Comparison of ENCODE assay signal across 17 cellular contexts in genomic region chrX:1106478-1107210, GRCh38.
"Had no signal": no experiment of that assay in that cellular context is flagged by ENCODE, and none has a peak within 500 bp of the region (broad histone marks: within the 10 kb centered on the region; RNA-seq: fewer than 3 reads in every experiment).

No MANE protein-coding gene starts in this region.

- H3K36me3 Mint-ChIP-seq: memory B cell; natural killer cell; stimulated activated effector memory CD8-positive, alpha-beta T cell treated with anti-CD3 and anti-CD28 coated beads, Interleukin-12 subunit alpha, Interleukin-12 subunit beta, amount 100 ng/mL, for 72 hours had no signal

- H3K27ac Mint-ChIP-seq: activated naive CD4-positive, alpha-beta T cell treated with anti-CD3 and anti-CD28 coated beads, Interleukin-2, amount 50 U/mL, for 72 hours; activated T-cell treated with anti-CD3 and anti-CD28 coated beads, Interleukin-2, amount 50 U/mL, for 72 hours; memory B cell; natural killer cell; stimulated activated effector memory CD8-positive, alpha-beta T cell treated with anti-CD3 and anti-CD28 coated beads, Interleukin-12 subunit alpha, Interleukin-12 subunit beta, amount 100 ng/mL, for 72 hours had no signal

- H3K4me1 ChIP-seq: adrenal gland, esophagus squamous epithelium, sigmoid colon, upper lobe of left lung had no signal

- ATAC-seq: activated naive CD4-positive, alpha-beta T cell treated with anti-CD3 and anti-CD28 coated beads, Interleukin-2, amount 50 U/mL, for 72 hours; activated T-cell treated with anti-CD3 and anti-CD28 coated beads, Interleukin-2, amount 50 U/mL, for 72 hours; natural killer cell; stimulated activated effector memory CD8-positive, alpha-beta T cell treated with anti-CD3 and anti-CD28 coated beads, Interleukin-12 subunit alpha, Interleukin-12 subunit beta, amount 100 ng/mL, for 72 hours had no signal

- H3K36me3 ChIP-seq: adrenal gland, esophagus squamous epithelium, sigmoid colon, thoracic aorta, upper lobe of left lung had no signal

- DNase-seq: activated CD4-positive, alpha-beta T cell treated with anti-CD3 and anti-CD28 coated beads, Interleukin-2, amount 50 U/mL, for 1 hour; activated CD8-positive, alpha-beta memory T cell treated with anti-CD3 and anti-CD28 coated beads for 24 hours; activated T-cell treated with anti-CD3 and anti-CD28 coated beads, Interleukin-2, amount 50 U/mL, for 72 hours; effector CD8-positive, alpha-beta T cell; esophagus squamous epithelium; natural killer cell; nucleus accumbens; sigmoid colon; stimulated activated CD4-positive, alpha-beta T cell treated with anti-CD3 and anti-CD28 coated beads, Interleukin-4, amount 100 ng/mL, for 24 hours; T-helper 1 cell; T-helper 9 cell; upper lobe of left lung had no signal

- H3K4me3 Mint-ChIP-seq: activated T-cell treated with anti-CD3 and anti-CD28 coated beads, Interleukin-2, amount 50 U/mL, for 72 hours; memory B cell; natural killer cell; stimulated activated effector memory CD8-positive, alpha-beta T cell treated with anti-CD3 and anti-CD28 coated beads, Interleukin-12 subunit alpha, Interleukin-12 subunit beta, amount 100 ng/mL, for 72 hours had no signal

- H3K27ac ChIP-seq: adrenal gland, esophagus squamous epithelium, sigmoid colon, thoracic aorta, upper lobe of left lung had no signal

- H3K27me3 ChIP-seq: upper lobe of left lung had no signal

- H3K4me3 ChIP-seq: adrenal gland, esophagus squamous epithelium, sigmoid colon, thoracic aorta, upper lobe of left lung had no signal

- H3K9me3 ChIP-seq: adrenal gland, esophagus squamous epithelium, thoracic aorta, upper lobe of left lung had no signal
